Comparison of ENCODE assay signal across 8 cellular contexts in genomic region chr3:143135150-143135549, GRCh38. TPM values are rescaled to one million over a fixed set of nuclear protein-coding genes. Genes with fewer than 3 reads are reported as not detected.
A peak's percentile ranks its signal among the peaks of the same experiment; 100 is the strongest.
DNase-seq lines count a peak whose midpoint lies in the region; ATAC-seq, FAIRE-seq and TF ChIP-seq lines count a peak whose summit lies in the region.

No MANE protein-coding gene starts in this region.

- DNase-seq in H54 (ENCODE audit: insufficient read length, low spot score) (peak; percentile 84), epithelial cell of esophagus (ENCODE audit: low read depth) (peak; percentile 90), renal cortical epithelial cell (ENCODE audit: low read depth) (peak; percentile 82), left colon (no peak), inferior parietal cortex (ENCODE audit: extremely low spot score) (no peak)
- no peak for DNase-seq in activated CD4-positive, alpha-beta T cell treated with anti-CD3 and anti-CD28 coated beads, Interleukin-2, amount 50 U/mL, for 48 hours

- intact Hi-C loops in left colon (cut with DNase I, micrococcal nuclease), result no loop called here

- no peak for TF ChIP-seq POLR2A in H54 (IDR thresholded peaks at IDR 0.05; ENCODE audit: low read depth, low read length)

- H3K9ac ChIP-seq in OCI-LY3 (ENCODE audit: low read length), result no peak overlapping the region

- FAIRE-seq in H54 (lab: Jason Lieb, UNC), result peak; percentile 94

- H3K4me1 ChIP-seq in OCI-LY3 (ENCODE audit: low read length), result peaks cover 35% of the 10 kb centered on the region

- peak overlapping the region; percentile 25; the same call in 1 of the 2 replicates for H3K4me3 ChIP-seq in OCI-LY3 (ENCODE audit: low read length)
- H3K4me3 ChIP-seq in epithelial cell of esophagus (ENCODE audit: low read length), result no peak overlapping the region

- peaks cover 14% of the 10 kb centered on the region; the same call in 1 of the 2 replicates for H3K27me3 ChIP-seq in OCI-LY3 (ENCODE audit: low read depth, low read length)

- H2AFZ ChIP-seq in OCI-LY3 (ENCODE audit: low read depth, low read length), result no peak overlapping the region

- TF ChIP-seq CTCF in OCI-LY3 (IDR thresholded peaks at IDR 0.05; ENCODE audit: low read depth, low read length), result no peak
- TF ChIP-seq CTCF in epithelial cell of esophagus (IDR thresholded peaks at IDR 0.05; ENCODE audit: insufficient read depth, low read depth, low read length, missing control alignments), result no peak

- H3K27ac ChIP-seq in OCI-LY3 (ENCODE audit: low read length), result peak overlapping the region; percentile 34

- no peaks in the 10 kb centered on the region for H3K36me3 ChIP-seq in OCI-LY3 (replicated peaks; ENCODE audit: low read depth, low read length)

- peak overlapping the region; percentile 59 for H3K4me2 ChIP-seq in OCI-LY3 (ENCODE audit: low read length)

- H3K79me2 ChIP-seq in OCI-LY3 (ENCODE audit: low read length), result no peaks in the 10 kb centered on the region

- H4K20me1 ChIP-seq in OCI-LY3 (ENCODE audit: insufficient read depth, low read length), result no peaks in the 10 kb centered on the region

- H3K9me3 ChIP-seq in OCI-LY3 (ENCODE audit: insufficient read depth, low read length), result no peaks in the 10 kb centered on the region

- ATAC-seq in HG02938 (IDR thresholded peaks at IDR 0.05; ENCODE audit: unreplicated experiment) (no peak), left colon (no peak)

RNA-seq across cellular contexts. Expression of gene CHST2, which starts 15.6 kb away (rescaled TPM):
- total RNA-seq in renal cortical epithelial cell, result 2.9 and 7.1 TPM in 2 replicates
- 1 to 10 TPM; 1.0 to 2.8 TPM for total RNA-seq in left colon

Comparison
In these comparisons a context has a peak if more than half of its experiments do, and no peak if none do; other contexts are left out.
1. DNase-seq: peak in H54 (single experiment), epithelial cell of esophagus (single experiment) and renal cortical epithelial cell (single experiment); none in left colon (0 of 2), activated CD4-positive, alpha-beta T cell treated with anti-CD3 and anti-CD28 coated beads, Interleukin-2, amount 50 U/mL, for 48 hours (0 of 2) and inferior parietal cortex (single experiment).